Comparison of ENCODE assay signal across 29 cellular contexts in genomic region chrX:133969191-133969590, GRCh38.
"Had no signal": no experiment of that assay in that cellular context is flagged by ENCODE, and none has a peak within 500 bp of the region (broad histone marks: within the 10 kb centered on the region; RNA-seq: fewer than 3 reads in every experiment).

No MANE protein-coding gene starts in this region.

- H3K9me3 Mint-ChIP-seq: activated CD8-positive, alpha-beta T cell treated with anti-CD3 and anti-CD28 coated beads for 36 hours; activated naive CD8-positive, alpha-beta T cell treated with anti-CD3 and anti-CD28 coated beads, Interleukin-2, amount 10 ng/mL, durations not matched to agents 7 days and 5 days; activated T-helper 2 cell treated with anti-CD3 and anti-CD28 coated beads, Interferon-gamma antibody, Interleukin-2, Interleukin-4, amounts not matched to agents 10 μg/mL and 5 μg/mL and 100 μg/mL, durations not matched to agents 14 hours and 24 hours and 36 hours had no signal

- H3K36me3 ChIP-seq: adrenal gland, MG63 had no signal

- ATAC-seq: activated CD4-positive, alpha-beta T cell treated with anti-CD3 and anti-CD28 coated beads for 36 hours; activated CD8-positive, alpha-beta T cell treated with anti-CD3 and anti-CD28 coated beads for 36 hours; activated T-cell treated with anti-CD3 and anti-CD28 coated beads, Interleukin-2, amount 50 U/mL, for 72 hours; Panc1; Right ventricle myocardium inferior had no signal

- H3K9me3 ChIP-seq: adrenal gland, MG63 had no signal

- H3K27me3 ChIP-seq: MG63 had no signal

- H3K4me1 ChIP-seq: adrenal gland had no signal

- H3K27ac ChIP-seq: adrenal gland, SK-N-MC, VCaP had no signal

- H3K27me3 Mint-ChIP-seq: activated CD4-positive, alpha-beta T cell treated with anti-CD3 and anti-CD28 coated beads for 36 hours; activated CD8-positive, alpha-beta T cell treated with anti-CD3 and anti-CD28 coated beads for 36 hours had no signal

- H3K4me3 ChIP-seq: adrenal gland, MG63, SK-N-MC had no signal

- H3K27ac Mint-ChIP-seq: activated CD4-positive, alpha-beta T cell treated with anti-CD3 and anti-CD28 coated beads for 36 hours; activated CD8-positive, alpha-beta T cell treated with anti-CD3 and anti-CD28 coated beads for 36 hours; activated naive CD8-positive, alpha-beta T cell treated with anti-CD3 and anti-CD28 coated beads, Interleukin-2, amount 10 ng/mL, durations not matched to agents 7 days and 5 days; activated T-cell treated with anti-CD3 and anti-CD28 coated beads, Interleukin-2, amount 50 U/mL, for 72 hours; activated T-helper 2 cell treated with anti-CD3 and anti-CD28 coated beads, Interferon-gamma antibody, Interleukin-2, Interleukin-4, amounts not matched to agents 10 μg/mL and 5 μg/mL and 100 μg/mL, durations not matched to agents 14 hours and 24 hours and 36 hours had no signal

- H3K4me3 Mint-ChIP-seq: activated CD4-positive, alpha-beta T cell treated with anti-CD3 and anti-CD28 coated beads for 36 hours; activated CD8-positive, alpha-beta T cell treated with anti-CD3 and anti-CD28 coated beads for 36 hours; activated naive CD8-positive, alpha-beta T cell treated with anti-CD3 and anti-CD28 coated beads, Interleukin-2, amount 10 ng/mL, durations not matched to agents 7 days and 5 days; activated T-cell treated with anti-CD3 and anti-CD28 coated beads, Interleukin-2, amount 50 U/mL, for 72 hours had no signal

- DNase-seq: activated CD4-positive, alpha-beta T cell treated with anti-CD3 and anti-CD28 coated beads for 36 hours; activated CD4-positive, alpha-beta T cell treated with anti-CD3 and anti-CD28 coated beads, Interleukin-2, amount 50 U/mL, for 1 hour; activated CD8-positive, alpha-beta memory T cell treated with anti-CD3 and anti-CD28 coated beads, Interleukin-2, amount 50 U/mL, for 4 hours; activated CD8-positive, alpha-beta T cell treated with anti-CD3 and anti-CD28 coated beads for 36 hours; activated naive CD4-positive, alpha-beta T cell treated with anti-CD3 and anti-CD28 coated beads, Interleukin-2, amount 50 U/mL, for 16 hours; activated naive CD8-positive, alpha-beta T cell treated with anti-CD3 and anti-CD28 coated beads, Interleukin-2, amount 10 ng/mL, durations not matched to agents 7 days and 5 days; activated T-cell treated with anti-CD3 and anti-CD28 coated beads, Interleukin-2, amount 50 U/mL, for 72 hours; adrenal gland; anterior cingulate cortex; caudate nucleus; MG63; MV-4-11; NCI-H1092 treated with DMSO at 0.1 percent for 48 hours; NCI-H1417 treated with DMSO at 0.1 percent for 48 hours; NCI-H1694; NCI-H2029; NCI-H2107; NCI-H2171 treated with DMSO at 0.1 percent for 48 hours; NCI-H226; NCI-H510A; NCI-H526 treated with DMSO at 0.1 percent for 48 hours; NK-92 treated with Interleukin-12 subunit alpha and Interleukin-12 subunit beta, amount 100 ng/mL, for 24 hours; RPMI8226; T-helper 1 cell had no signal

- H3K4me1 Mint-ChIP-seq: activated naive CD8-positive, alpha-beta T cell treated with anti-CD3 and anti-CD28 coated beads, Interleukin-2, amount 10 ng/mL, durations not matched to agents 7 days and 5 days had no signal
